Comparison of ENCODE assay signal across 1 cellular context in the genomic region with DNA sequence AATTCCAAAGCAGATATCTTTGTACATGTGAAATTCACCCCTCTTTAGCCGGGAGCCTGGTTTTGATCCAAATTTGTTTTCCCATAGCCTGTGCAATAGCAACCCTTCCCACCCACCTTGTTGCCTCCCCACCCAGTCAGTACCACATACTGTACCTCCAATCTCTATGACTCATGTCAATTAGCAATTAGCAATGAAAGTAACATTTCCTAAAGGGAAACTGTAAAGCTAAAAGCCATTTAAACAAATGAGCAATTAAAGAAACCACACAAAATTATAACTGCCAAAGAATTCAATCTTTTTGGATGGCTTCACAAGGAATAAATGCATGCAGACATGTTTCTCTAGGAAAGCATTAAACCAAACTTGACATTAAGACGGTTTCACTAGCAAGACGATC.
TF ChIP-seq lines count a peak whose summit lies in the region.

No MANE protein-coding gene starts in this region.

TF ChIP-seq in WTC11, 78 proteins besides CTCF, POLR2A, EP300 and RAD21 (continued from another document):
- TF ChIP-seq, protein P1, sequence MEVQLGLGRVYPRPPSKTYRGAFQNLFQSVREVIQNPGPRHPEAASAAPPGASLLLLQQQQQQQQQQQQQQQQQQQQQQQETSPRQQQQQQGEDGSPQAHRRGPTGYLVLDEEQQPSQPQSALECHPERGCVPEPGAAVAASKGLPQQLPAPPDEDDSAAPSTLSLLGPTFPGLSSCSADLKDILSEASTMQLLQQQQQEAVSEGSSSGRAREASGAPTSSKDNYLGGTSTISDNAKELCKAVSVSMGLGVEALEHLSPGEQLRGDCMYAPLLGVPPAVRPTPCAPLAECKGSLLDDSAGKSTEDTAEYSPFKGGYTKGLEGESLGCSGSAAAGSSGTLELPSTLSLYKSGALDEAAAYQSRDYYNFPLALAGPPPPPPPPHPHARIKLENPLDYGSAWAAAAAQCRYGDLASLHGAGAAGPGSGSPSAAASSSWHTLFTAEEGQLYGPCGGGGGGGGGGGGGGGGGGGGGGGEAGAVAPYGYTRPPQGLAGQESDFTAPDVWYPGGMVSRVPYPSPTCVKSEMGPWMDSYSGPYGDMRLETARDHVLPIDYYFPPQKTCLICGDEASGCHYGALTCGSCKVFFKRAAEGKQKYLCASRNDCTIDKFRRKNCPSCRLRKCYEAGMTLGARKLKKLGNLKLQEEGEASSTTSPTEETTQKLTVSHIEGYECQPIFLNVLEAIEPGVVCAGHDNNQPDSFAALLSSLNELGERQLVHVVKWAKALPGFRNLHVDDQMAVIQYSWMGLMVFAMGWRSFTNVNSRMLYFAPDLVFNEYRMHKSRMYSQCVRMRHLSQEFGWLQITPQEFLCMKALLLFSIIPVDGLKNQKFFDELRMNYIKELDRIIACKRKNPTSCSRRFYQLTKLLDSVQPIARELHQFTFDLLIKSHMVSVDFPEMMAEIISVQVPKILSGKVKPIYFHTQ (CRISPR knock-in tag; IDR thresholded peaks at IDR 0.05): no peak
- TF ChIP-seq FOXJ3 (CRISPR knock-in tag; IDR thresholded peaks at IDR 0.05; ENCODE audit: borderline replicate concordance): no peak
- no peak for TF ChIP-seq EMX1 (CRISPR knock-in tag; IDR thresholded peaks at IDR 0.05)
